In genomic region chr22:42680648-42681047, GRCh38 we compare ENCODE assay signal across 8 cellular contexts. TPM values are rescaled to one million over a fixed set of nuclear protein-coding genes. Genes with fewer than 3 reads are reported as not detected.
A peak's percentile ranks its signal among the peaks of the same experiment; 100 is the strongest.
DNase-seq lines count a peak whose midpoint lies in the region; ATAC-seq, FAIRE-seq and TF ChIP-seq lines count a peak whose summit lies in the region.

No MANE protein-coding gene starts in this region.

- H3K4me3 ChIP-seq in A549 = no peak overlapping the region
- H3K4me3 ChIP-seq in astrocyte of the cerebellum (ENCODE audit: low read depth, low read length) = no peak overlapping the region
- no peak overlapping the region for H3K4me3 ChIP-seq in left lung

- in situ Hi-C loops in astrocyte of the cerebellum (cut with HindIII; ENCODE audit: low sequenced_read_pairs) = no loop called here

- DNase-seq in A549 (ENCODE audit: low read depth in 1 of 2, low spot score in 1 of 2) = peak; percentile 64 to 65
- peak; percentile 89 for DNase-seq in HS-27A (ENCODE audit: low read depth)
- DNase-seq in astrocyte of the cerebellum (ENCODE audit: low read depth) = peak; percentile 66
- no peak for DNase-seq in left lung
- DNase-seq in activated naive CD4-positive, alpha-beta T cell treated with anti-CD3 and anti-CD28 coated beads, Interleukin-2, amount 10 ng/mL, durations not matched to agents 7 days and 5 days = no peak
- DNase-seq in GM19240 (ENCODE audit: insufficient read length, low spot score) = no peak
- DNase-seq in nephron progenitor cell = no peak

- peaks cover 45% of the 10 kb centered on the region for H3K27me3 Mint-ChIP-seq in activated naive CD4-positive, alpha-beta T cell treated with anti-CD3 and anti-CD28 coated beads, Interleukin-2, amount 10 ng/mL, durations not matched to agents 7 days and 5 days
- H3K27me3 Mint-ChIP-seq in nephron progenitor cell (ENCODE audit: low read depth, poor library complexity) = peaks cover 7% of the 10 kb centered on the region

- FAIRE-seq in A549 (lab: Jason Lieb, UNC) = no peak

- H3K9me3 ChIP-seq in A549 (0 out of 3 replicates have a peak, but pooled peaks cover 4% of the 10 kb centered on the region), left lung (peaks cover 0 to 6% of the 10 kb centered on the region in 2 donors)

- no peak for TF ChIP-seq EP300 in A549 (IDR thresholded peaks at IDR 0.05)

- H3K4me1 ChIP-seq in A549 = peaks cover 13% of the 10 kb centered on the region
- H3K4me1 ChIP-seq in left lung = peaks cover 3 to 56% of the 10 kb centered on the region in 2 donors

- H3K9me3 Mint-ChIP-seq in activated naive CD4-positive, alpha-beta T cell treated with anti-CD3 and anti-CD28 coated beads, Interleukin-2, amount 10 ng/mL, durations not matched to agents 7 days and 5 days = peaks cover 8% of the 10 kb centered on the region
- peaks cover 29% of the 10 kb centered on the region for H3K9me3 Mint-ChIP-seq in nephron progenitor cell

- no peak for TF ChIP-seq RAD21 in A549 (conservative IDR thresholded peaks at IDR 0.05 in 1 of 2, IDR thresholded peaks at IDR 0.05 in 1 of 2)

- no peak overlapping the region for H3K4me3 Mint-ChIP-seq in activated naive CD4-positive, alpha-beta T cell treated with anti-CD3 and anti-CD28 coated beads, Interleukin-2, amount 10 ng/mL, durations not matched to agents 7 days and 5 days
- no peak overlapping the region for H3K4me3 Mint-ChIP-seq in nephron progenitor cell

- peak; percentile 77 to 81 for ATAC-seq in A549
- ATAC-seq in left lung = peak; percentile 70
- ATAC-seq in GM18868 (IDR thresholded peaks at IDR 0.05; ENCODE audit: unreplicated experiment) = no peak

- H3K27ac Mint-ChIP-seq in activated naive CD4-positive, alpha-beta T cell treated with anti-CD3 and anti-CD28 coated beads, Interleukin-2, amount 10 ng/mL, durations not matched to agents 7 days and 5 days = no peak overlapping the region
- H3K27ac Mint-ChIP-seq in nephron progenitor cell = no peak overlapping the region

- TF ChIP-seq CTCF in A549 (IDR thresholded peaks at IDR 0.05) (no peak), astrocyte of the cerebellum (IDR thresholded peaks at IDR 0.05; ENCODE audit: low read depth, low read length, missing control alignments) (no peak), left lung (IDR thresholded peaks at IDR 0.05) (no peak), nephron progenitor cell (IDR thresholded peaks at IDR 0.05) (no peak)

- H3K4me1 Mint-ChIP-seq in activated naive CD4-positive, alpha-beta T cell treated with anti-CD3 and anti-CD28 coated beads, Interleukin-2, amount 10 ng/mL, durations not matched to agents 7 days and 5 days = no peaks in the 10 kb centered on the region
- H3K4me1 Mint-ChIP-seq in nephron progenitor cell = peaks cover 40% of the 10 kb centered on the region

- 67% methylated on average over 7 of the region's 8 CpGs for WGBS in A549 (ENCODE audit: missing lambda C conversion rate)

- POLR2A ChIA-PET in A549 (lab: Yijun Ruan, JAX) = interaction anchor here (0.9 kb wide), 1 partner anchor 12 kb away, joined by 3 read pairs; no protein-coding TSS in a partner anchor

- intact Hi-C loops in left lung (cut with DNase I) = no loop called here

- H3K27ac ChIP-seq in A549 (peak overlapping the region; percentile 36 to 77; a peak in 5 of 6 replicates), left lung (peak overlapping the region in 1 of 2 donors; percentile 78)

- CTCF ChIA-PET in A549 (lab: Yijun Ruan, JAX) = interaction anchor here (0.8 kb wide), 1 partner anchor 9 kb away, joined by 3 read pairs; no protein-coding TSS in a partner anchor
- CTCF ChIA-PET in activated naive CD4-positive, alpha-beta T cell treated with anti-CD3 and anti-CD28 coated beads, Interleukin-2, amount 10 ng/mL, durations not matched to agents 7 days and 5 days (lab: Charles Lee) = no interaction called here

- no peak for TF ChIP-seq POLR2A in A549 (IDR thresholded peaks at IDR 0.05; ENCODE audit: low read length)

- H3K4me2 ChIP-seq in A549 = peak overlapping the region; percentile 29; the same call in 2 of the 3 replicates

- no peaks in the 10 kb centered on the region for H3K27me3 ChIP-seq in left lung

- no peaks in the 10 kb centered on the region for H3K36me3 ChIP-seq in left lung

- H3K36me3 Mint-ChIP-seq in activated naive CD4-positive, alpha-beta T cell treated with anti-CD3 and anti-CD28 coated beads, Interleukin-2, amount 10 ng/mL, durations not matched to agents 7 days and 5 days = no peaks in the 10 kb centered on the region
- peaks cover 22% of the 10 kb centered on the region for H3K36me3 Mint-ChIP-seq in nephron progenitor cell (ENCODE audit: low read depth)

TF ChIP-seq in A549, 52 proteins besides CTCF, POLR2A, EP300 and RAD21:
- TF ChIP-seq RCOR1 (IDR thresholded peaks at IDR 0.05; ENCODE audit: low read depth, low read length) = no peak
- no peak for TF ChIP-seq CBX8 (IDR thresholded peaks at IDR 0.05)
- TF ChIP-seq FOSL2 (IDR thresholded peaks at IDR 0.05) = no peak; the same call in 1 of the 2 replicates
- TF ChIP-seq FOSL2 (CRISPR knock-in tag; IDR thresholded peaks at IDR 0.05) = peak; percentile 75

RNA-seq across cellular contexts. Expression of gene CYB5R3, which starts 31.5 kb away (rescaled TPM):
- 30.8 and 39.4 TPM in 2 replicates for polyA plus RNA-seq in A549 (2011; rRNA removed)
- 53.4 and 74.7 TPM in 2 replicates for polyA plus RNA-seq in A549 (2012; cell fraction: cytosol; rRNA removed)
- polyA plus RNA-seq in A549 (2012; cell fraction: nucleus; rRNA removed) = 60.2 and 68.1 TPM in 2 replicates
- polyA plus RNA-seq in A549 (2017; fragmentation: RNase III; extraction: RNeasy Plus Mini Kit Qiagen cat#74134 plus additional on column Dnase treatment) = 47.6 to 54.0 TPM (median 51.8 TPM) in 3 replicates
- 40.5 and 42.5 TPM in 2 replicates for polyA minus RNA-seq in A549 (2011; rRNA and poly(A)+ RNA removed)
- 100 to 1,000 TPM; 250 to 265 TPM for total RNA-seq in left lung

RNA-seq across cellular contexts. Expression of gene A4GALT, which starts 40.0 kb away (rescaled TPM):
- 5.0 and 5.1 TPM in 2 replicates for polyA plus RNA-seq in A549 (2011; rRNA removed)
- 9.1 and 14.2 TPM in 2 replicates for polyA plus RNA-seq in A549 (2012; cell fraction: cytosol; rRNA removed)
- 12.3 and 13.3 TPM in 2 replicates for polyA plus RNA-seq in A549 (2012; cell fraction: nucleus; rRNA removed)
- polyA plus RNA-seq in A549 (2017; fragmentation: RNase III; extraction: RNeasy Plus Mini Kit Qiagen cat#74134 plus additional on column Dnase treatment) = 6.0 to 9.2 TPM (median 7.8 TPM) in 3 replicates
- polyA minus RNA-seq in A549 (2011; rRNA and poly(A)+ RNA removed) = 6.2 and 6.8 TPM in 2 replicates
- 10 to 100 TPM; 11.2 to 21.3 TPM for total RNA-seq in left lung

RNA-seq across cellular contexts. Expression of gene ATP5MGL, which starts 40.2 kb away (rescaled TPM):
- polyA plus RNA-seq in A549 (2011; rRNA removed) = not detected in 2 replicates
- not detected in 2 replicates for polyA plus RNA-seq in A549 (2012; cell fraction: cytosol; rRNA removed)
- polyA plus RNA-seq in A549 (2012; cell fraction: nucleus; rRNA removed) = not detected in 2 replicates
- not detected in 3 replicates for polyA plus RNA-seq in A549 (2017; fragmentation: RNase III; extraction: RNeasy Plus Mini Kit Qiagen cat#74134 plus additional on column Dnase treatment)
- polyA minus RNA-seq in A549 (2011; rRNA and poly(A)+ RNA removed) = 0.87 and 1.3 TPM in 2 replicates
- total RNA-seq in left lung = 1 to 10 TPM in 1 of 2 donors, under 1 TPM in 1; 0.60 to 1.2 TPM

Comparison
In these comparisons a context has a peak if more than half of its experiments do, and no peak if none do; other contexts are left out.
1. DNase-seq: peak in A549 (2 of 2), HS-27A (single experiment) and astrocyte of the cerebellum (single experiment); none in left lung (0 of 2), activated naive CD4-positive, alpha-beta T cell treated with anti-CD3 and anti-CD28 coated beads, Interleukin-2, amount 10 ng/mL, durations not matched to agents 7 days and 5 days (single experiment), GM19240 (single experiment) and nephron progenitor cell (single experiment).